In the genomic region with DNA sequence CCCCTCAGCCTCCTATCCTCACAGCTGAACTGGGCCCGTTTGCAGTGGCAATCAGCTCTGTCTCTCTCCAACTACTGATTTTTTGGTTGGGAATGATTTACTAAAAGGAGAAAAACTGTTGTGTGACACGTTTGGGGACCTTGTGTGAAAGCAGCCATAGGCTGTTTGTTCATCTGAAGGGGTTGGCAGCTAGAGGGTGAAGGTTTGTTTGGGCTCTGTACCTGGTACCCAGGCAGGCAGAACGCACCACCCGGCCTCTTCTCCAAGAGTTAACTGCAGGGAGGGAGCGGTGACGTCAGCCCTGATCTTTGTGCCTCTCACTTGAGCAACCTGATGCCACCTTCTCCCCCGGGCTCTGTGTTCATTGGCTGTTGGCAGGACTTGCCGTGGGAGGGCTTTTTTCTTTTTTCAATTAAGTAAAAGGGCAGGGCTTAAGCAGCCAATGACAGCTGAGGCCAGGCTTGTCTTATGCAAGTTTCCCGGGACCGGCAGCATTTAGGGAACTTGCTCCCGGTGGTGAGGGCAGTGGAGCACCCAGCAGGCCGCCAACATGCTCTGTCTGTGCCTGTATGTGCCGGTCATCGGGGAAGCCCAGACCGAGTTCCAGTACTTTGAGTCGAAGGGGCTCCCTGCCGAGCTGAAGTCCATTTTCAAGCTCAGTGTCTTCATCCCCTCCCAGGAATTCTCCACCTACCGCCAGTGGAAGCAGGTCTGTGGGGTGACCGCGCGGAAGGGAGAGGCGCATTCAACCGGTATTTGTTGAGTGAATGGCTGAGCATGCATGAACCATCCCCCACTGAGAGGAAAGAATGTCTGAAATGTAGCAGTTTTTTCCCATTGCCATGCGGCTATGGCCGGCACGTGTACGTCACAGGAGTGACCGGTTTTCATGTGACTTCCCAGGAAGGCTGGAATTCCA, we compare ENCODE assay signal across 8 cellular contexts. TPM values are rescaled to one million over a fixed set of nuclear protein-coding genes. Genes with fewer than 3 reads are reported as not detected.
DNase-seq lines count a peak whose midpoint lies in the region; ATAC-seq and TF ChIP-seq lines count a peak whose summit lies in the region.

No MANE protein-coding gene starts in this region.

- H3K4me1 Mint-ChIP-seq in naive thymus-derived CD8-positive, alpha-beta T cell: peaks cover 29 to 87% (median 68%) of the 10 kb centered on the region in 4 donors

- no peaks in the 10 kb centered on the region for H3K27me3 Mint-ChIP-seq in naive thymus-derived CD8-positive, alpha-beta T cell

- peak; percentile 66 to 69 for ATAC-seq in naive thymus-derived CD8-positive, alpha-beta T cell
- ATAC-seq in HG02970 (IDR thresholded peaks at IDR 0.05; ENCODE audit: low FRiP score, unreplicated experiment): no peak

- H3K9ac ChIP-seq in HUES48 (ENCODE audit: low read depth, low read length): peak overlapping the region; percentile 94

- H3K4me3 Mint-ChIP-seq in naive thymus-derived CD8-positive, alpha-beta T cell: peak overlapping the region; percentile 32 to 87 (median 62)

- H3K9me3 ChIP-seq in HUES48 (ENCODE audit: control insufficient read depth, insufficient read depth, low read length): no peaks in the 10 kb centered on the region

- CTCF ChIA-PET in AG04449 (lab: Yijun Ruan, JAX): interaction anchor here (0.8 to 15.3 kb wide), 9 partner anchors 15 to 156 kb away, joined by 3 to 264 read pairs (median 4); no protein-coding TSS in a partner anchor

- H3K4me1 ChIP-seq in HUES48 (ENCODE audit: control insufficient read depth, insufficient read depth, low read length): peaks cover 30% of the 10 kb centered on the region

- peaks cover 25% of the 10 kb centered on the region for H3K36me3 ChIP-seq in HUES48 (ENCODE audit: control insufficient read depth, insufficient read depth, low read length)

- H3K4me3 ChIP-seq in AG04449 (ENCODE audit: low read depth, low read length) (peak overlapping the region; percentile 72), HUES48 (ENCODE audit: low read depth, low read length) (peak overlapping the region; percentile 69), fibroblast of pulmonary artery (replicated peaks; ENCODE audit: low read depth, low read length) (peak overlapping the region; percentile 70)

- H3K27ac Mint-ChIP-seq in naive thymus-derived CD8-positive, alpha-beta T cell: peak overlapping the region; percentile 43 to 95 (median 86)

- TF ChIP-seq CTCF in AG04449 (IDR thresholded peaks at IDR 0.05; ENCODE audit: insufficient read depth, low read length, missing control alignments) (no peak), fibroblast of pulmonary artery (IDR thresholded peaks at IDR 0.05; ENCODE audit: low read length, missing control alignments) (no peak)

- POLR2A ChIA-PET in AG04449 (lab: Yijun Ruan, JAX): interaction anchor here (0.6 to 2.0 kb wide), 11 partner anchors 10 to 176 kb away, joined by 3 to 7 read pairs (median 4); partner anchors contain the start of genes NAIF1 and SLC25A25
- POLR2A ChIA-PET in naive thymus-derived CD8-positive, alpha-beta T cell (lab: Charles Lee): interaction anchor here (0.6 to 4.7 kb wide), 13 partner anchors 9 to 123 kb away, joined by 3 to 23 read pairs (median 4); partner anchors contain the start of genes EEIG1, NAIF1 and SLC25A25

- no peaks in the 10 kb centered on the region for H3K27me3 ChIP-seq in HUES48 (ENCODE audit: control insufficient read depth, insufficient read depth, low read length)

- DNase-seq in AG04449 (ENCODE audit: low read depth, low spot score) (peak; percentile 96), fibroblast of pulmonary artery (ENCODE audit: low read depth) (peak; percentile 98)
- DNase-seq in activated effector memory CD4-positive, alpha-beta T cell treated with anti-CD3 and anti-CD28 coated beads, Interleukin-2, amount 50 U/mL, for 16 hours: peak; percentile 83
- peak in 9 of 10 donors; percentile 32 to 87 (median 68) for DNase-seq in naive thymus-derived CD8-positive, alpha-beta T cell
- DNase-seq in stimulated activated naive CD4-positive, alpha-beta T cell (lab: John Stamatoyannopoulos, UW): peak; percentile 31 to 53 (median 44)

- H3K9me3 Mint-ChIP-seq in naive thymus-derived CD8-positive, alpha-beta T cell: no peaks in the 10 kb centered on the region

- peak overlapping the region; percentile 98 for H3K27ac ChIP-seq in HUES48 (ENCODE audit: low read depth, low read length)

- peaks cover 0 to 35% (median 13%) of the 10 kb centered on the region in 3 donors for H3K36me3 Mint-ChIP-seq in naive thymus-derived CD8-positive, alpha-beta T cell

TF ChIP-seq in PFSK-1, 5 proteins besides CTCF, POLR2A, EP300 and RAD21:
- TF ChIP-seq POLR2AphosphoS5 (IDR thresholded peaks at IDR 0.05; ENCODE audit: low read depth, low read length) (peak; percentile 91), SIN3A (IDR thresholded peaks at IDR 0.05; ENCODE audit: borderline replicate concordance, insufficient read depth, low read length) (0 out of 2 replicates have a peak, but pooled peaks have one; percentile 50), TAF1 (IDR thresholded peaks at IDR 0.05; ENCODE audit: borderline replicate concordance, insufficient read depth, low read length) (peak; percentile 88; the same call in 1 of the 2 replicates), FOXP2 (optimal IDR thresholded peaks at IDR 0.05; ENCODE audit: borderline replicate concordance, extremely low read depth, extremely low read length, insufficient read depth) (no peak), REST (IDR thresholded peaks at IDR 0.05; ENCODE audit: insufficient read depth in 1 of 2, low read depth in 2 of 2, low read length in 2 of 2) (no peak)

RNA-seq across cellular contexts. Expression of gene PTGES2, which starts 29.3 kb away (rescaled TPM):
- polyA plus RNA-seq in PFSK-1 (2012; ENCODE audit: insufficient read length, low read depth): 222 TPM
- total RNA-seq in naive thymus-derived CD8-positive, alpha-beta T cell: 10 to 100 TPM; 69.2 to 75.6 TPM
- 10 to 100 TPM; 28.9 to 49.8 (median 33.3) TPM for polyA plus RNA-seq in naive thymus-derived CD8-positive, alpha-beta T cell

RNA-seq across cellular contexts. Expression of gene SLC25A25, which starts 30.2 kb away (rescaled TPM):
- polyA plus RNA-seq in PFSK-1 (2012; ENCODE audit: insufficient read length, low read depth): 36.7 TPM
- 10 to 100 TPM; 18.6 to 18.9 TPM for total RNA-seq in naive thymus-derived CD8-positive, alpha-beta T cell
- polyA plus RNA-seq in naive thymus-derived CD8-positive, alpha-beta T cell: 10 to 100 TPM; 12.1 to 17.8 (median 13.8) TPM

RNA-seq across cellular contexts. Expression of gene NAIF1, which starts 31.2 kb away (rescaled TPM):
- polyA plus RNA-seq in PFSK-1 (2012; ENCODE audit: insufficient read length, low read depth): 15.5 TPM
- 10 to 100 TPM; 14.3 to 18.3 TPM for total RNA-seq in naive thymus-derived CD8-positive, alpha-beta T cell
- polyA plus RNA-seq in naive thymus-derived CD8-positive, alpha-beta T cell: 10 to 100 TPM; 10.1 to 13.3 (median 11.3) TPM

RNA-seq across cellular contexts. Expression of gene LCN2, which starts 51.0 kb away (rescaled TPM):
- not detected for polyA plus RNA-seq in PFSK-1 (2012; ENCODE audit: insufficient read length, low read depth)
- total RNA-seq in naive thymus-derived CD8-positive, alpha-beta T cell: not detected
- not detected for polyA plus RNA-seq in naive thymus-derived CD8-positive, alpha-beta T cell

Comparison
In these comparisons a context has a peak if more than half of its experiments do, and no peak if none do; other contexts are left out.
1. DNase-seq: peak in every context shown above with its lines; median percentile 98 in fibroblast of pulmonary artery; 96 in AG04449; 83 in activated effector memory CD4-positive, alpha-beta T cell treated with anti-CD3 and anti-CD28 coated beads, Interleukin-2, amount 50 U/mL, for 16 hours; 68 in naive thymus-derived CD8-positive, alpha-beta T cell; 44 in stimulated activated naive CD4-positive, alpha-beta T cell.